Comparison of ENCODE assay signal across 8 cellular contexts in genomic region chr3:177195941-177196472, GRCh38. TPM values are rescaled to one million over a fixed set of nuclear protein-coding genes. Genes with fewer than 3 reads are reported as not detected.
DNase-seq lines count a peak whose midpoint lies in the region; FAIRE-seq and TF ChIP-seq lines count a peak whose summit lies in the region.

No MANE protein-coding gene starts in this region.

- no TSS peak for BruUV-seq in mammary epithelial cell (replicated peaks; lab: Mats Ljungman, UMichigan)

- FAIRE-seq in D721Med (lab: Jason Lieb, UNC): no peak

- peak overlapping the region; percentile 98 for H3K27ac ChIP-seq in mammary epithelial cell (ENCODE audit: insufficient read depth, low read depth, low read length)
- H3K27ac ChIP-seq in transverse colon: peak overlapping the region; percentile 99 to 100 (median 100)

- WGBS in mammary epithelial cell (ENCODE audit: low coverage, missing lambda C conversion rate): 2% methylated on average over 8 of the region's 12 CpGs
- WGBS in transverse colon (ENCODE audit: low coverage in 1 of 2), 2 donors: 0% methylated on average over 7 to 12 of the region's 12 CpGs

- peaks cover 9% of the 10 kb centered on the region for H3K36me3 ChIP-seq in NT2/D1 (ENCODE audit: insufficient read depth, insufficient read length, low read length)
- no peaks in the 10 kb centered on the region for H3K36me3 ChIP-seq in mammary epithelial cell (ENCODE audit: insufficient read depth, low read length)
- no peaks in the 10 kb centered on the region for H3K36me3 ChIP-seq in transverse colon

- H3K79me2 ChIP-seq in mammary epithelial cell (ENCODE audit: insufficient read depth, low read length): peaks cover 58% of the 10 kb centered on the region

- H3K9me3 ChIP-seq in NT2/D1 (ENCODE audit: insufficient read depth, low read length) (no peaks in the 10 kb centered on the region), mammary epithelial cell (replicated peaks; ENCODE audit: insufficient read depth, low read length) (no peaks in the 10 kb centered on the region), transverse colon (no peaks in the 10 kb centered on the region)

- dilution Hi-C loops in mammary epithelial cell (cut with HindIII; ENCODE audit: low sequenced_read_pairs): loop anchor here (5.0 kb wide), 1 partner anchor 161 kb away; no protein-coding TSS in a partner anchor

- H3K27me3 ChIP-seq in NT2/D1 (ENCODE audit: insufficient read depth, insufficient read length) (no peaks in the 10 kb centered on the region), mammary epithelial cell (ENCODE audit: insufficient read depth, low read length) (no peaks in the 10 kb centered on the region), transverse colon (no peaks in the 10 kb centered on the region)

- no peaks in the 10 kb centered on the region for H3K4me1 ChIP-seq in NT2/D1 (ENCODE audit: insufficient read depth, insufficient read length)
- H3K4me1 ChIP-seq in mammary epithelial cell (ENCODE audit: insufficient read depth, low read length): peaks cover 17% of the 10 kb centered on the region
- peaks cover 21 to 58% (median 37%) of the 10 kb centered on the region in 4 donors for H3K4me1 ChIP-seq in transverse colon

- H3K9ac ChIP-seq in NT2/D1 (ENCODE audit: insufficient read length, low read depth) (peak overlapping the region; percentile 91), mammary epithelial cell (ENCODE audit: insufficient read depth, low read length) (peak overlapping the region; percentile 99)

- TF ChIP-seq POLR2A in transverse colon (IDR thresholded peaks at IDR 0.05): no peak

- H4K20me1 ChIP-seq in mammary epithelial cell (ENCODE audit: insufficient read depth, low read length): no peaks in the 10 kb centered on the region

- H3K4me3 ChIP-seq in NT2/D1 (ENCODE audit: insufficient read length, low read depth): peak overlapping the region; percentile 78
- peak overlapping the region; percentile 55 to 98 (median 95) for H3K4me3 ChIP-seq in mammary epithelial cell (replicated peaks in 1 of 3; ENCODE audit: insufficient read depth in 1 of 3, low read depth in 2 of 3, low read length in 3 of 3)
- peak overlapping the region; percentile 87 to 96 (median 92) for H3K4me3 ChIP-seq in transverse colon

- TF ChIP-seq CTCF in mammary epithelial cell (conservative IDR thresholded peaks at IDR 0.05 in 1 of 2, IDR thresholded peaks at IDR 0.05 in 1 of 2; ENCODE audit: extremely low read depth in 1 of 2, insufficient read depth in 1 of 2, low read depth in 1 of 2, low read length in 2 of 2): no peak
- no peak for TF ChIP-seq CTCF in transverse colon (IDR thresholded peaks at IDR 0.05)
- no peak for TF ChIP-seq CTCF in D721Med (IDR thresholded peaks at IDR 0.05; ENCODE audit: insufficient read depth, missing control alignments)

- no peak for TF ChIP-seq EP300 in transverse colon (IDR thresholded peaks at IDR 0.05; ENCODE audit: low read depth)

- intact Hi-C loops in mammary epithelial cell (cut with micrococcal nuclease): loop anchor here (1.0 to 10.0 kb wide), 7 partner anchors 96 to 1129 kb away; no protein-coding TSS in a partner anchor
- intact Hi-C loops in transverse colon (cut with DNase I; ENCODE audit: low total_unique reads): loop anchor here (2.0 kb wide), 1 partner anchor 145 kb away; no protein-coding TSS in a partner anchor

- peak overlapping the region; percentile 72 for H3K4me2 ChIP-seq in mammary epithelial cell (ENCODE audit: insufficient read depth, low read depth, low read length)

- DNase-seq in activated gamma-delta T cell treated with Interleukin-2 at 50 U/mL for 16 hours: peak; percentile 15
- DNase-seq in activated gamma-delta T cell (lab: John Stamatoyannopoulos, UW): no peak
- DNase-seq in NT2/D1 (ENCODE audit: low read depth, low spot score): no peak
- no peak for DNase-seq in mammary epithelial cell
- peak; percentile 22 to 52 for DNase-seq in lung microvascular endothelial cell (ENCODE audit: low read depth in 2 of 2)
- no peak for DNase-seq in transverse colon
- DNase-seq in NCI-H2196 (lab: John Stamatoyannopoulos, UW; ENCODE audit: unreplicated experiment): no peak
- DNase-seq in D721Med (ENCODE audit: insufficient read length, low spot score): no peak

- in situ Hi-C loops in mammary epithelial cell (cut with MboI; ENCODE audit: low sequenced_read_pairs in 2 of 2) (loop anchor here (10.0 to 25.0 kb wide), 4 partner anchors 159 to 391 kb away; no protein-coding TSS in a partner anchor), transverse colon (cut with MboI; ENCODE audit: low pct_ligation_motif_present in 1 of 4, low pct_unique_long_range_greater_than_20kb in 1 of 4, low sequenced_read_pairs in 3 of 4) (loop anchor here in 3 of 4 donors (5.0 to 25.0 kb wide), 6 partner anchors 134 to 399 kb away; no protein-coding TSS in a partner anchor)

- CTCF ChIA-PET in mammary epithelial cell (lab: Charles Lee; ENCODE audit: low non-redundant PET): no interaction called here

- H2AFZ ChIP-seq in mammary epithelial cell (ENCODE audit: low read depth, low read length): peak overlapping the region; percentile 68

RNA-seq across cellular contexts. Expression of gene TBL1XR1, which starts 1.3 kb away (rescaled TPM):
- total RNA-seq in mammary epithelial cell (100 to 1,000 TPM; 157 to 187 TPM), lung microvascular endothelial cell (103 and 142 TPM in 2 replicates), transverse colon (100 to 1,000 TPM in 1 of 4 donors, 10 to 100 TPM in 3; 39.4 to 131 (median 68.1) TPM)
- polyA plus RNA-seq in mammary epithelial cell: 54.2 TPM
- 371 TPM for polyA minus RNA-seq in mammary epithelial cell

Comparison
In these comparisons a context has a peak if more than half of its experiments do, and no peak if none do; other contexts are left out.
1. DNase-seq: peak in activated gamma-delta T cell treated with Interleukin-2 at 50 U/mL for 16 hours (single experiment) and lung microvascular endothelial cell (2 of 2); none in activated gamma-delta T cell (single experiment), NT2/D1 (single experiment), mammary epithelial cell (single experiment), transverse colon (single experiment), NCI-H2196 (single experiment) and D721Med (single experiment).
2. Peak in every context shown above with its lines, with median percentiles within 50 percentile points of each other: H3K4me3 ChIP-seq.